ENCODE assay signal across 9 cellular contexts in the genomic region with DNA sequence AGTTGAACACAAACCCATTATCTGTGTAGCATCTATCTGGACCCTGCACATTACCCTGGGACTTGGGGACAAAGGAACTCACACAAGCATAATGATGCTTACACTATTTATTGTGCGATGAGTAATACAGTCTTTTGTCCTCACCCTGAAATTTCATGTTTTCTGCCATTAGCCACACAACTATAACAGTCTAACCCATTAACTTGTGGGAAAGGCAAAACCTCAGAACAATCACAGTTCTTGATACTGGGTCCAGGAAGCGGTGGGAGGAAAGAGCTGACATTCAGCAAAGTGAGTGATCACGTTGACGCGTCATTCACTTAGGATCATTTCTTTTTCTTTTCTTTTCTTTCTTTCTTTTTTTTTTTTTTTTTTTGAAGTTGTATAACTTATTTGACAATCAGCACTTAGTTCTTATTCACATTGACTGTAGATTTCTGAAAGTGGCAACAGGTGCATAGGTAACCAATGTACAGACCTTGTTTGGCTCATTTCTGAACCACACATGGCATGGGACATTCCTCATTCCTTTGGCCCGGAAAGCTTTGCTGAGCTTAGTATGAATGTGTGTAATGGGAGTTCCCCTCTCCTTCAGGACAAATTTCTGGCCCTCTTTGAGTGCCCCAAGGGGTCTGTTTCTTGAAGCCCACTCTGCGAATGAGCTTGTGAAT.
A peak's percentile ranks its signal among the peaks of the same experiment; 100 is the strongest.
DNase-seq lines count a peak whose midpoint lies in the region; ATAC-seq, FAIRE-seq and TF ChIP-seq lines count a peak whose summit lies in the region.
"Had no signal": no experiment of that assay in that cellular context is flagged by ENCODE, and none has a peak within 500 bp of the region (broad histone marks: within the 10 kb centered on the region; RNA-seq: fewer than 3 reads in every experiment).

No MANE protein-coding gene starts in this region.

- no peak overlapping the region for H3K4me3 ChIP-seq in GM12865 (ENCODE audit: low read depth, low read length)
- no peak overlapping the region for H3K4me3 ChIP-seq in astrocyte (ENCODE audit: insufficient read depth, low read depth, low read length)
- H3K4me3 ChIP-seq in Karpas-422 (ENCODE audit: low read length): no peak overlapping the region

- H3K4me2 ChIP-seq in astrocyte (ENCODE audit: low read length) (peak overlapping the region; percentile 16), Karpas-422 (ENCODE audit: low read depth, low read length, poor library complexity, severe bottlenecking) (no peak overlapping the region)

- H3K27me3 Mint-ChIP-seq in astrocyte (ENCODE audit: low read depth, unreplicated experiment): peaks cover 2% of the 10 kb centered on the region

- no peaks in the 10 kb centered on the region for H3K9me2 ChIP-seq in Karpas-422 (replicated peaks; ENCODE audit: insufficient read depth, low read length)

- CTCF ChIA-PET in RWPE1 (lab: Yijun Ruan, JAX): interaction anchor here (0.6 kb wide), 2 partner anchors 116 to 203 kb away, joined by 3 read pairs; no protein-coding TSS in a partner anchor

- H3K27me3 ChIP-seq in astrocyte (ENCODE audit: insufficient read depth, low read length) (peaks cover 3% of the 10 kb centered on the region), Karpas-422 (ENCODE audit: low read length) (no peaks in the 10 kb centered on the region; the same call in 1 of the 2 replicates)

- H2AFZ ChIP-seq in astrocyte (ENCODE audit: low read depth, low read length) (no peak overlapping the region), Karpas-422 (ENCODE audit: low read length) (no peak overlapping the region)

- DNase-seq in GM12865 (ENCODE audit: low read depth): peak; percentile 74
- DNase-seq in astrocyte (ENCODE audit: low read depth): peak; percentile 80
- no peak for DNase-seq in Karpas-422
- no peak for DNase-seq in H54 (ENCODE audit: insufficient read length, low spot score)
- no peak for DNase-seq in SKM-1 treated with dmso at 0.1 percent for 144 hours (lab: John Stamatoyannopoulos, UW; ENCODE audit: unreplicated experiment)
- DNase-seq in RWPE1 (ENCODE audit: low spot score): no peak
- DNase-seq: NCI-H187 treated with DMSO at 0.1 percent for 48 hours had no signal

- peaks cover 2% of the 10 kb centered on the region for H3K4me1 Mint-ChIP-seq in astrocyte (ENCODE audit: low read depth, unreplicated experiment)

- H3K36me3 Mint-ChIP-seq in astrocyte (ENCODE audit: low read depth, unreplicated experiment): no peaks in the 10 kb centered on the region

- H3K36me3 ChIP-seq in astrocyte (ENCODE audit: insufficient read depth, low read length) (no peaks in the 10 kb centered on the region), Karpas-422 (ENCODE audit: insufficient read depth, low read length) (no peaks in the 10 kb centered on the region)

- H3K9me3 ChIP-seq in astrocyte (ENCODE audit: insufficient read depth, low read depth, low read length) (no peaks in the 10 kb centered on the region), Karpas-422 (ENCODE audit: low read length) (no peaks in the 10 kb centered on the region)

- no peak overlapping the region for H3K9ac ChIP-seq in astrocyte (ENCODE audit: low read length)
- H3K9ac ChIP-seq in Karpas-422 (ENCODE audit: low read length): no peak overlapping the region

- no peaks in the 10 kb centered on the region for H4K20me1 ChIP-seq in astrocyte (ENCODE audit: insufficient read depth, low read length)
- no peaks in the 10 kb centered on the region for H4K20me1 ChIP-seq in Karpas-422 (ENCODE audit: insufficient read depth, low read depth, low read length)

- FAIRE-seq in astrocyte (lab: Jason Lieb, UNC): no peak
- no peak for FAIRE-seq in H54 (lab: Jason Lieb, UNC)

- H3K27ac Mint-ChIP-seq in astrocyte (ENCODE audit: unreplicated experiment): no peak overlapping the region

- no peak for TF ChIP-seq POLR2A in H54 (IDR thresholded peaks at IDR 0.05; ENCODE audit: low read depth, low read length)

- H3K79me2 ChIP-seq in astrocyte (ENCODE audit: insufficient read depth, low read length) (no peaks in the 10 kb centered on the region), Karpas-422 (ENCODE audit: low read length) (no peaks in the 10 kb centered on the region)

- H3K4me3 Mint-ChIP-seq in astrocyte (ENCODE audit: unreplicated experiment): no peak overlapping the region

- ATAC-seq in GM19463 (IDR thresholded peaks at IDR 0.05; ENCODE audit: unreplicated experiment): peak; percentile 53
- ATAC-seq in HG03159 (IDR thresholded peaks at IDR 0.05; ENCODE audit: unreplicated experiment): peak; percentile 56

- no peaks in the 10 kb centered on the region for H3K9me3 Mint-ChIP-seq in astrocyte (ENCODE audit: unreplicated experiment)

- TF ChIP-seq CTCF in GM12865 (IDR thresholded peaks at IDR 0.05; ENCODE audit: insufficient read depth, low read depth, low read length, missing control alignments): no peak
- TF ChIP-seq CTCF in astrocyte (IDR thresholded peaks at IDR 0.05; ENCODE audit: insufficient read depth, low read depth, low read length): no peak
- TF ChIP-seq CTCF in RWPE1 (conservative IDR thresholded peaks at IDR 0.05; ENCODE audit: low read depth): no peak

- H3K4me1 ChIP-seq in astrocyte (ENCODE audit: insufficient read depth, low read length): no peaks in the 10 kb centered on the region
- no peaks in the 10 kb centered on the region for H3K4me1 ChIP-seq in Karpas-422 (ENCODE audit: low read length)

- POLR2A ChIA-PET in RWPE1 (lab: Yijun Ruan, JAX; ENCODE audit: low non-redundant PET): no interaction called here

- H3K27ac ChIP-seq in astrocyte (ENCODE audit: low read depth, low read length) (no peak overlapping the region), Karpas-422 (ENCODE audit: low read length) (no peak overlapping the region), RWPE1 (no peak overlapping the region)

Comparison
In these comparisons a context has a peak if more than half of its experiments do, and no peak if none do; other contexts are left out.
1. DNase-seq: peak in GM12865 (single experiment) and astrocyte (single experiment); none in Karpas-422 (single experiment), H54 (single experiment), SKM-1 treated with dmso at 0.1 percent for 144 hours (single experiment) and RWPE1 (single experiment).